Comparison of ENCODE assay signal across 1 cellular context in genomic region chr17:74738051-74738996, GRCh38.
TF ChIP-seq lines count a peak whose summit lies in the region.

No MANE protein-coding gene starts in this region.

TF ChIP-seq in HepG2, 621 proteins besides CTCF, POLR2A, EP300 and RAD21 (continued from another document and continues in another):
- TF ChIP-seq TFE3 (CRISPR knock-in tag; IDR thresholded peaks at IDR 0.05) (0 out of 2 replicates have a peak, but pooled peaks have one; percentile 26), ZNF230 (CRISPR knock-in tag; IDR thresholded peaks at IDR 0.05) (0 out of 2 replicates have a peak, but pooled peaks have one; percentile 47), ZNF710 (CRISPR knock-in tag; IDR thresholded peaks at IDR 0.05; ENCODE audit: borderline replicate concordance) (peak; percentile 70), CSRNP1 (CRISPR knock-in tag; IDR thresholded peaks at IDR 0.05) (no peak), RARA (CRISPR knock-in tag; IDR thresholded peaks at IDR 0.05) (peak; percentile 67), ZNF329 (CRISPR knock-in tag; IDR thresholded peaks at IDR 0.05; ENCODE audit: low read depth) (peak; percentile 100), HNRNPLL (IDR thresholded peaks at IDR 0.05; ENCODE audit: low read depth, low read length, poor library complexity, severe bottlenecking) (peak; percentile 50), KDM6A (CRISPR knock-in tag; IDR thresholded peaks at IDR 0.05; ENCODE audit: low read depth) (peak; percentile 50; the same call in 1 of the 2 replicates), TCF12 (IDR thresholded peaks at IDR 0.05) (no peak), TCF12 (CRISPR knock-in tag; IDR thresholded peaks at IDR 0.05) (peak; percentile 46; the same call in 1 of the 2 replicates), GATAD1 (CRISPR knock-in tag; IDR thresholded peaks at IDR 0.05) (peak; percentile 59; the same call in 1 of the 2 replicates), ZNF3 (CRISPR knock-in tag; IDR thresholded peaks at IDR 0.05) (no peak), EEA1 (CRISPR knock-in tag; IDR thresholded peaks at IDR 0.05; ENCODE audit: borderline replicate concordance) (no peak), TAF1 (CRISPR knock-in tag; IDR thresholded peaks at IDR 0.05) (peak; percentile 26; the same call in 1 of the 2 replicates), ZNF747 (CRISPR knock-in tag; IDR thresholded peaks at IDR 0.05; ENCODE audit: borderline replicate concordance) (0 out of 2 replicates have a peak, but pooled peaks have one; percentile 10), E2F5 (CRISPR knock-in tag; conservative IDR thresholded peaks at IDR 0.05) (no peak), THAP11 (CRISPR knock-in tag; IDR thresholded peaks at IDR 0.05) (0 out of 2 replicates have a peak, but pooled peaks have one; percentile 55), HNF1A (IDR thresholded peaks at IDR 0.05; ENCODE audit: low read depth) (no peak), HNF1A (CRISPR knock-in tag; IDR thresholded peaks at IDR 0.05; ENCODE audit: borderline replicate concordance) (peak; percentile 52; the same call in 1 of the 2 replicates), MAZ (IDR thresholded peaks at IDR 0.05; ENCODE audit: borderline replicate concordance, low read depth, low read length) (0 out of 2 replicates have a peak, but pooled peaks have one; percentile 31), MAZ (CRISPR knock-in tag; IDR thresholded peaks at IDR 0.05; ENCODE audit: low read depth) (peak; percentile 55; the same call in 1 of the 2 replicates), ZMAT5 (CRISPR knock-in tag; IDR thresholded peaks at IDR 0.05; ENCODE audit: borderline replicate concordance, low read depth) (no peak), DR1 (CRISPR knock-in tag; IDR thresholded peaks at IDR 0.05) (peak; percentile 33; the same call in 1 of the 2 replicates), RBM39 (IDR thresholded peaks at IDR 0.05; ENCODE audit: low read depth, low read length, poor library complexity, severe bottlenecking) (no peak), NR2F1 (CRISPR knock-in tag; IDR thresholded peaks at IDR 0.05) (peak; percentile 81 to 92), DNMT3B (CRISPR knock-in tag; conservative IDR thresholded peaks at IDR 0.05) (0 out of 2 replicates have a peak, but pooled peaks have one; percentile 37), SOX6 (IDR thresholded peaks at IDR 0.05) (no peak), SOX6 (CRISPR knock-in tag; IDR thresholded peaks at IDR 0.05) (peak; percentile 69), MAX (IDR thresholded peaks at IDR 0.05) (peak; percentile 6; the same call in 1 of the 2 replicates), BCL6 (CRISPR knock-in tag; IDR thresholded peaks at IDR 0.05) (peak; percentile 75), ZNF317 (CRISPR knock-in tag; IDR thresholded peaks at IDR 0.05) (no peak), GLI4 (CRISPR knock-in tag; IDR thresholded peaks at IDR 0.05; ENCODE audit: borderline replicate concordance) (no peak), ZNF891 (CRISPR knock-in tag; IDR thresholded peaks at IDR 0.05) (peak; percentile 8; the same call in 1 of the 2 replicates), LCORL (IDR thresholded peaks at IDR 0.05) (no peak), LCORL (CRISPR knock-in tag; IDR thresholded peaks at IDR 0.05) (peak; percentile 81), BRF2 (CRISPR knock-in tag; IDR thresholded peaks at IDR 0.05) (no peak), ATF3 (CRISPR knock-in tag; IDR thresholded peaks at IDR 0.05) (peak; percentile 52; the same call in 1 of the 2 replicates), HIC2 (CRISPR knock-in tag; IDR thresholded peaks at IDR 0.05; ENCODE audit: low read depth) (peak; percentile 98), TERF1 (CRISPR knock-in tag; IDR thresholded peaks at IDR 0.05) (no peak), HIVEP1 (CRISPR knock-in tag; IDR thresholded peaks at IDR 0.05) (peak; percentile 97), KDM4B (CRISPR knock-in tag; IDR thresholded peaks at IDR 0.05) (peak; percentile 73; the same call in 1 of the 2 replicates), ZNF605 (CRISPR knock-in tag; IDR thresholded peaks at IDR 0.05) (peak; percentile 46; the same call in 1 of the 2 replicates), NR2F6 (IDR thresholded peaks at IDR 0.05) (peak; percentile 91), NR2F6 (CRISPR knock-in tag; IDR thresholded peaks at IDR 0.05) (peak; percentile 95), MIER2 (CRISPR knock-in tag; IDR thresholded peaks at IDR 0.05) (peak; percentile 67; the same call in 1 of the 2 replicates), ZNF337 (CRISPR knock-in tag; IDR thresholded peaks at IDR 0.05; ENCODE audit: borderline replicate concordance, low read depth) (no peak), ZFX (CRISPR knock-in tag; IDR thresholded peaks at IDR 0.05; ENCODE audit: low read depth) (peak; percentile 47; the same call in 1 of the 2 replicates), PLSCR1 (CRISPR knock-in tag; IDR thresholded peaks at IDR 0.05; ENCODE audit: borderline replicate concordance) (no peak), MIER3 (CRISPR knock-in tag; IDR thresholded peaks at IDR 0.05; ENCODE audit: borderline replicate concordance) (peak; percentile 87; the same call in 1 of the 2 replicates), ZNF768 (CRISPR knock-in tag; IDR thresholded peaks at IDR 0.05) (peak; percentile 4; the same call in 1 of the 2 replicates), ZNF709 (CRISPR knock-in tag; IDR thresholded peaks at IDR 0.05) (0 out of 2 replicates have a peak, but pooled peaks have one; percentile 35), ZBTB7B (CRISPR knock-in tag; IDR thresholded peaks at IDR 0.05) (peak; percentile 94)
